13 cellular contexts compared by ENCODE assay signal in genomic region chr15:34154725-34155204, GRCh38. TPM values are rescaled to one million over a fixed set of nuclear protein-coding genes. Genes with fewer than 3 reads are reported as not detected.
DNase-seq lines count a peak whose midpoint lies in the region; ATAC-seq, FAIRE-seq and TF ChIP-seq lines count a peak whose summit lies in the region.
"Had no signal": no experiment of that assay in that cellular context is flagged by ENCODE, and none has a peak within 500 bp of the region (broad histone marks: within the 10 kb centered on the region; RNA-seq: fewer than 3 reads in every experiment).

No MANE protein-coding gene starts in this region.

- H3K4me3 ChIP-seq in HepG2 (replicated peaks in 1 of 3; ENCODE audit: insufficient read depth in 1 of 3, low read depth in 2 of 3, low read length in 3 of 3): no peak overlapping the region
- no peak overlapping the region for H3K4me3 ChIP-seq in right lobe of liver
- H3K4me3 ChIP-seq in H1 (ENCODE audit: extremely low read depth in 1 of 4, insufficient read depth in 2 of 4, low read depth in 3 of 4, low read length in 4 of 4): no peak overlapping the region
- no peak overlapping the region for H3K4me3 ChIP-seq in tibial nerve
- H3K4me3 ChIP-seq: sigmoid colon had no signal

- H3K79me1 ChIP-seq in H1 (ENCODE audit: low read depth, low read length): no peaks in the 10 kb centered on the region

- H3K36me3 Mint-ChIP-seq in stimulated activated naive CD8-positive, alpha-beta T cell treated with anti-CD3 and anti-CD28 coated beads, Interleukin-15, Interleukin-2, amounts not matched to agents 100 ng/mL and 50 ng/mL, for 24 hours (ENCODE audit: low read depth): peaks cover 81% of the 10 kb centered on the region

- intact Hi-C loops in HepG2 (cut with micrococcal nuclease; ENCODE audit: unreplicated experiment): no loop called here
- intact Hi-C loops in right lobe of liver (cut with DNase I): no loop called here

- peaks cover 1 to 43% of the 10 kb centered on the region in 2 experiments; a peak in 3 of 5 replicates for H3K36me3 ChIP-seq in HepG2 (replicated peaks in 1 of 2; ENCODE audit: control insufficient read depth in 1 of 2, insufficient read depth in 2 of 2, low read length in 2 of 2)
- H3K36me3 ChIP-seq in right lobe of liver: peaks cover 0 to 7% (median 2%) of the 10 kb centered on the region in 4 donors
- H3K36me3 ChIP-seq in H1 (ENCODE audit: control insufficient read depth in 2 of 4, insufficient read depth in 4 of 4, low read length in 3 of 4): peaks cover 0 to 42% (median 5%) of the 10 kb centered on the region in 4 experiments; a peak in 7 of 8 replicates
- H3K36me3 ChIP-seq in tibial nerve: peaks cover 0 to 87% (median 8%) of the 10 kb centered on the region in 3 donors

- H3K23me2 ChIP-seq in H1 (ENCODE audit: low read depth, low read length): no peaks in the 10 kb centered on the region; the same call in 1 of the 2 replicates

- H3K56ac ChIP-seq in H1 (replicated peaks; ENCODE audit: insufficient read length, low read depth, low read length): no peak overlapping the region

- H2BK5ac ChIP-seq in H1 (ENCODE audit: low read depth, low read length): no peak overlapping the region

- no peaks in the 10 kb centered on the region for H3K4me1 Mint-ChIP-seq in stimulated activated naive CD8-positive, alpha-beta T cell treated with anti-CD3 and anti-CD28 coated beads, Interleukin-15, Interleukin-2, amounts not matched to agents 100 ng/mL and 50 ng/mL, for 24 hours (ENCODE audit: low read depth)
- H3K4me1 Mint-ChIP-seq: CD4-positive, CD25-positive, alpha-beta regulatory T cell; T-helper 17 cell had no signal

- H3K27ac ChIP-seq in HepG2 (ENCODE audit: extremely low read length, insufficient read depth, low read length): no peak overlapping the region
- no peak overlapping the region for H3K27ac ChIP-seq in right lobe of liver
- H3K27ac ChIP-seq in H1 (ENCODE audit: low read depth, low read length): no peak overlapping the region
- H3K27ac ChIP-seq in tibial nerve: no peak overlapping the region
- H3K27ac ChIP-seq: sigmoid colon had no signal

- CTCF ChIA-PET in HepG2 (lab: Yijun Ruan, JAX; ENCODE audit: low intra/inter-chr PET ratio, low total read pairs) (no interaction called here), H1 (lab: Charles Lee; ENCODE audit: partially characterized antibody) (interaction anchor here (0.9 to 3.9 kb wide), 4 partner anchors 11 to 92 kb away, joined by 3 to 21 read pairs (median 4); no protein-coding TSS in a partner anchor)

- H3K27me3 ChIP-seq in HepG2 (ENCODE audit: control insufficient read depth in 1 of 2, insufficient read depth in 2 of 2, low read length in 2 of 2): no peaks in the 10 kb centered on the region
- no peaks in the 10 kb centered on the region for H3K27me3 ChIP-seq in right lobe of liver
- H3K27me3 ChIP-seq in H1 (replicated peaks in 1 of 4; ENCODE audit: control insufficient read depth in 3 of 4, extremely low read depth in 1 of 4, insufficient read depth in 3 of 4, low read length in 3 of 4): no peaks in the 10 kb centered on the region
- H3K27me3 ChIP-seq in tibial nerve: no peaks in the 10 kb centered on the region
- H3K27me3 ChIP-seq: sigmoid colon had no signal

- no peak overlapping the region for H3K18ac ChIP-seq in H1 (ENCODE audit: extremely low read depth, low read length)

- peaks cover 36% of the 10 kb centered on the region for H3K9me3 Mint-ChIP-seq in stimulated activated naive CD8-positive, alpha-beta T cell treated with anti-CD3 and anti-CD28 coated beads, Interleukin-15, Interleukin-2, amounts not matched to agents 100 ng/mL and 50 ng/mL, for 24 hours

- H4K5ac ChIP-seq in H1 (ENCODE audit: insufficient read length, low read depth, low read length): no peak overlapping the region

- H3K79me2 ChIP-seq in HepG2 (ENCODE audit: insufficient read depth, low read length) (no peaks in the 10 kb centered on the region), H1 (ENCODE audit: control insufficient read depth in 1 of 2, insufficient read depth in 2 of 2, low read length in 2 of 2) (no peaks in the 10 kb centered on the region)

- BruUV-seq in HepG2 (replicated peaks; lab: Mats Ljungman, UMichigan): no TSS peak

- no peaks in the 10 kb centered on the region for H4K20me1 ChIP-seq in HepG2 (ENCODE audit: insufficient read depth, low read length)
- no peaks in the 10 kb centered on the region for H4K20me1 ChIP-seq in H1 (replicated peaks in 1 of 2; ENCODE audit: control insufficient read depth in 1 of 2, insufficient read depth in 2 of 2, low read length in 2 of 2)

- TF ChIP-seq RAD21 in HepG2 (CRISPR knock-in tag; IDR thresholded peaks at IDR 0.05): no peak
- no peak for TF ChIP-seq RAD21 in H1 (IDR thresholded peaks at IDR 0.05 in 1 of 2, conservative IDR thresholded peaks at IDR 0.05 in 1 of 2; ENCODE audit: low read depth in 2 of 2, low read length in 2 of 2)

- no peak overlapping the region for H2BK120ac ChIP-seq in H1 (replicated peaks; ENCODE audit: low read depth, low read length)

- H3K4me1 ChIP-seq in HepG2 (ENCODE audit: insufficient read depth, low read length) (peaks cover 18% of the 10 kb centered on the region), right lobe of liver (no peaks in the 10 kb centered on the region), H1 (replicated peaks in 1 of 4; ENCODE audit: control insufficient read depth in 3 of 4, insufficient read depth in 4 of 4, low read length in 3 of 4) (peaks cover 0 to 3% (median 0%) of the 10 kb centered on the region in 4 experiments; a peak in 1 of 7 replicates), tibial nerve (no peaks in the 10 kb centered on the region)
- H3K4me1 ChIP-seq: sigmoid colon had no signal

- no peak overlapping the region for H3K23ac ChIP-seq in H1 (ENCODE audit: insufficient read length)

- H3K4me2 ChIP-seq in HepG2 (ENCODE audit: low read depth, low read length) (no peak overlapping the region), H1 (ENCODE audit: insufficient read depth in 1 of 2, low read depth in 2 of 2, low read length in 2 of 2) (no peak overlapping the region)

- H3K27me3 Mint-ChIP-seq in stimulated activated naive CD8-positive, alpha-beta T cell treated with anti-CD3 and anti-CD28 coated beads, Interleukin-15, Interleukin-2, amounts not matched to agents 100 ng/mL and 50 ng/mL, for 24 hours: no peaks in the 10 kb centered on the region
- H3K27me3 Mint-ChIP-seq: CD4-positive, CD25-positive, alpha-beta regulatory T cell; T-helper 17 cell had no signal

- no peak for TF ChIP-seq CTCF in HepG2 (CRISPR knock-in tag; IDR thresholded peaks at IDR 0.05)
- no peak for TF ChIP-seq CTCF in right lobe of liver (IDR thresholded peaks at IDR 0.05)
- no peak for TF ChIP-seq CTCF in H1 (IDR thresholded peaks at IDR 0.05; ENCODE audit: control extremely low read depth in 1 of 3, insufficient read depth in 1 of 3, low read depth in 1 of 3, low read length in 3 of 3)
- TF ChIP-seq CTCF in tibial nerve (IDR thresholded peaks at IDR 0.05): no peak

- H2AK5ac ChIP-seq in H1 (ENCODE audit: low read depth, low read length): no peak overlapping the region

- 97% methylated on average over 7 of the region's 7 CpGs for WGBS in HepG2 (ENCODE audit: low lambda C conversion rate)
- WGBS in right lobe of liver (ENCODE audit: insufficient coverage, low coverage, low lambda C conversion rate, missing lambda C conversion rate): 92% methylated on average over 6 of the region's 7 CpGs
- WGBS in H1 (ENCODE audit: extremely low coverage in 1 of 2, insufficient coverage in 1 of 2, insufficient read length in 1 of 2, insufficient replicate concordance in 2 of 2, low coverage in 1 of 2, low lambda C conversion rate in 2 of 2, missing lambda C conversion rate in 1 of 2), 2 experiments: 86% methylated on average over 7 of the region's 7 CpGs; no CpG with 5 or more reads in 1 of the 2 experiments
- WGBS in tibial nerve, 2 donors: 91% methylated on average over 7 of the region's 7 CpGs

- no peak overlapping the region for H3K4me3 Mint-ChIP-seq in stimulated activated naive CD8-positive, alpha-beta T cell treated with anti-CD3 and anti-CD28 coated beads, Interleukin-15, Interleukin-2, amounts not matched to agents 100 ng/mL and 50 ng/mL, for 24 hours
- H3K4me3 Mint-ChIP-seq: CD4-positive, CD25-positive, alpha-beta regulatory T cell; T-helper 17 cell had no signal

- H3K9me3 ChIP-seq in HepG2 (ENCODE audit: low read length) (peaks cover 16% of the 10 kb centered on the region; the same call in 1 of the 2 replicates), right lobe of liver (peaks cover 0 to 11% (median 0%) of the 10 kb centered on the region in 4 donors), H1 (ENCODE audit: insufficient read depth in 2 of 2, low read depth in 1 of 2, low read length in 1 of 2) (no peaks in the 10 kb centered on the region), tibial nerve (peaks cover 0 to 16% (median 2%) of the 10 kb centered on the region in 4 donors)

- no peak overlapping the region for H2BK15ac ChIP-seq in H1 (ENCODE audit: low read length)

- no peak overlapping the region for H4K8ac ChIP-seq in H1 (ENCODE audit: extremely low read depth, insufficient read depth, low read length)

- TF ChIP-seq POLR2A in HepG2 (IDR thresholded peaks at IDR 0.05; ENCODE audit: insufficient read depth in 1 of 2, low read depth in 2 of 2, low read length in 2 of 2): no peak
- TF ChIP-seq POLR2A in right lobe of liver (IDR thresholded peaks at IDR 0.05): no peak
- no peak for TF ChIP-seq POLR2A in H1 (IDR thresholded peaks at IDR 0.05; ENCODE audit: control extremely low read depth in 1 of 2, low read depth in 2 of 2, low read length in 2 of 2)
- TF ChIP-seq POLR2A in tibial nerve (IDR thresholded peaks at IDR 0.05): no peak

- no peak overlapping the region for H3K14ac ChIP-seq in H1 (ENCODE audit: insufficient read length)

- H2AFZ ChIP-seq in HepG2 (ENCODE audit: low read length) (no peak overlapping the region), H1 (ENCODE audit: low read length) (no peak overlapping the region)

- ATAC-seq in HepG2 (no peak), right lobe of liver (no peak), HG03342 (IDR thresholded peaks at IDR 0.05; ENCODE audit: unreplicated experiment) (no peak), GM19397 (IDR thresholded peaks at IDR 0.05; ENCODE audit: unreplicated experiment) (no peak)
- ATAC-seq: T-helper 17 cell had no signal

- no peak overlapping the region for H3K9ac ChIP-seq in HepG2 (ENCODE audit: insufficient read depth, low read depth, low read length)
- H3K9ac ChIP-seq in H1 (replicated peaks in 1 of 4; ENCODE audit: extremely low read depth in 1 of 4, low read depth in 3 of 4, low read length in 3 of 4): no peak overlapping the region

- H3K4ac ChIP-seq in H1 (replicated peaks; ENCODE audit: insufficient read length, low read depth, low read length): no peak overlapping the region

- DNase-seq in HepG2 (ENCODE audit: low spot score): no peak
- no peak for DNase-seq in right lobe of liver
- DNase-seq in OCI-M1 (lab: John Stamatoyannopoulos, UW): peak; percentile 45
- no peak for DNase-seq in H1 (ENCODE audit: low read depth in 1 of 2, low spot score in 2 of 2)
- DNase-seq in tibial nerve (ENCODE audit: low spot score in 2 of 2): no peak
- DNase-seq: H7, NCI-H2107, sigmoid colon, T-helper 17 cell had no signal

- H4K91ac ChIP-seq in H1 (replicated peaks; ENCODE audit: insufficient read length, low read length): no peak overlapping the region

- no peak overlapping the region for H2BK12ac ChIP-seq in H1 (ENCODE audit: low read depth, low read length)

- H3K27ac Mint-ChIP-seq in stimulated activated naive CD8-positive, alpha-beta T cell treated with anti-CD3 and anti-CD28 coated beads, Interleukin-15, Interleukin-2, amounts not matched to agents 100 ng/mL and 50 ng/mL, for 24 hours: peak overlapping the region; percentile 56
- H3K27ac Mint-ChIP-seq: CD4-positive, CD25-positive, alpha-beta regulatory T cell; T-helper 17 cell had no signal

- TF ChIP-seq EP300 in HepG2 (IDR thresholded peaks at IDR 0.05; ENCODE audit: low read depth in 2 of 2, low read length in 2 of 2) (no peak; a peak in 1 of 4 replicates), HepG2 (CRISPR knock-in tag; IDR thresholded peaks at IDR 0.05; ENCODE audit: borderline replicate concordance) (no peak), H1 (IDR thresholded peaks at IDR 0.05; ENCODE audit: borderline replicate concordance in 1 of 2, low read depth in 2 of 2, low read length in 2 of 2) (no peak), tibial nerve (IDR thresholded peaks at IDR 0.05) (no peak)

- in situ Hi-C loops in HepG2 (cut with HindIII; ENCODE audit: extremely low pct_ligation_motif_present, low pct_unique_long_range_greater_than_20kb): no loop called here

- POLR2A ChIA-PET in HepG2 (lab: Yijun Ruan, JAX): no interaction called here
- POLR2A ChIA-PET in H1 (lab: Charles Lee; ENCODE audit: partially characterized antibody): interaction anchor here (1.2 to 1.5 kb wide), 2 partner anchors 11 to 15 kb away, joined by 3 to 4 read pairs; no protein-coding TSS in a partner anchor

- H2BK20ac ChIP-seq in H1 (ENCODE audit: low read length): no peak overlapping the region

- FAIRE-seq in HepG2 (lab: Jason Lieb, UNC) (no peak), H1 (lab: Jason Lieb, UNC) (no peak)

RNA-seq across cellular contexts. Expression of gene PGBD4, which starts 52.9 kb away (rescaled TPM):
- total RNA-seq in HepG2 (2016; rRNA removed; fragmentation: Illumina TruSeq; extraction: Trizol) (1.3 and 1.4 TPM in 2 replicates), right lobe of liver (under 1 TPM; 0.56 to 0.98 (median 0.83) TPM), tibial nerve (1 to 10 TPM in 3 of 4 donors, under 1 TPM in 1; 0.90 to 2.9 (median 1.9) TPM)
- total RNA-seq in HepG2 (2016; cell fraction: cytosol; rRNA removed; fragmentation: Illumina TruSeq; extraction: Trizol; ENCODE audit: low read depth): 0.20 and 0.26 TPM in 2 replicates
- total RNA-seq in HepG2 (2016; cell fraction: insoluble cytoplasmic fraction; rRNA removed; fragmentation: Illumina TruSeq; extraction: Trizol): 1.4 and 1.5 TPM in 2 replicates
- total RNA-seq in HepG2 (2016; cell fraction: membrane; rRNA removed; fragmentation: Illumina TruSeq; extraction: Trizol): 0.62 and 0.71 TPM in 2 replicates
- total RNA-seq in HepG2 (2016; cell fraction: nucleus; rRNA removed; fragmentation: Illumina TruSeq; extraction: Trizol): 2.6 and 2.7 TPM in 2 replicates
- polyA plus RNA-seq in HepG2 (2011; rRNA removed) (1.7 TPM in 2 replicates), H1 (2011; rRNA removed) (0.44 and 0.68 TPM in 2 replicates)
- polyA plus RNA-seq in HepG2 (2011; cell fraction: cytosol; rRNA removed): 0.56 and 0.78 TPM in 2 replicates
- 1.2 and 2.2 TPM in 2 replicates for polyA plus RNA-seq in HepG2 (2011; cell fraction: nucleus; rRNA removed)
- polyA plus RNA-seq in HepG2 (2012): 0.85 and 1.2 TPM in 2 replicates
- polyA plus RNA-seq in HepG2 (2016; cell fraction: cytosol; fragmentation: Illumina TruSeq; extraction: Trizol; ENCODE audit: low read depth): 0.07 and 0.09 TPM in 2 replicates
- 0.69 and 0.86 TPM in 2 replicates for polyA plus RNA-seq in HepG2 (2016; cell fraction: insoluble cytoplasmic fraction; fragmentation: Illumina TruSeq; extraction: Trizol; ENCODE audit: low read depth)
- 0.29 and 0.44 TPM in 2 replicates for polyA plus RNA-seq in HepG2 (2016; cell fraction: membrane; fragmentation: Illumina TruSeq; extraction: Trizol; ENCODE audit: low read depth)
- polyA plus RNA-seq in HepG2 (2016; cell fraction: nucleus; fragmentation: Illumina TruSeq; extraction: Trizol; ENCODE audit: insufficient read depth, low read depth): 3.0 and 3.8 TPM in 2 replicates
- polyA minus RNA-seq in HepG2 (2011; rRNA and poly(A)+ RNA removed; ENCODE audit: low replicate concordance): 0.82 and 2.4 TPM in 2 replicates
- polyA minus RNA-seq in HepG2 (2011; cell fraction: cytosol; rRNA and poly(A)+ RNA removed): 0.49 and 0.62 TPM in 2 replicates
- polyA minus RNA-seq in HepG2 (2011; cell fraction: nucleus; rRNA and poly(A)+ RNA removed): 3.9 and 5.2 TPM in 2 replicates
- total RNA-seq in H1 (2021; fragmentation: NEBNext Ultra II Directional; extraction: Animal tissue kit (Norgen Biotek cat#: 25700)): 0.76 and 0.99 TPM in 2 replicates
- polyA plus RNA-seq in H1 (2011; cell fraction: cytosol; rRNA removed): 0.81 TPM
- polyA plus RNA-seq in H1 (2011; cell fraction: nucleus; rRNA removed): 0.53 TPM
- 0.73 to 1.3 TPM (median 0.84 TPM) in 4 replicates for polyA plus RNA-seq in H1 (2012, experiment 1 of 2)
- polyA plus RNA-seq in H1 (2012, experiment 2 of 2): 0.08 TPM
- 1.0 TPM for polyA plus RNA-seq in H1 (2013, experiment 1 of 2)
- 0.92 TPM for polyA plus RNA-seq in H1 (2013, experiment 2 of 2)
- polyA minus RNA-seq in H1 (2011; rRNA and poly(A)+ RNA removed): 1.2 and 2.1 TPM in 2 replicates
- 1.0 TPM for polyA minus RNA-seq in H1 (2011; cell fraction: cytosol; rRNA and poly(A)+ RNA removed)
- polyA minus RNA-seq in H1 (2011; cell fraction: nucleus; rRNA and poly(A)+ RNA removed): 1.7 TPM

RNA-seq across cellular contexts. Expression of gene EMC7, which starts 53.1 kb away (rescaled TPM):
- total RNA-seq in HepG2 (2016; rRNA removed; fragmentation: Illumina TruSeq; extraction: Trizol) (29.3 and 46.8 TPM in 2 replicates), right lobe of liver (10 to 100 TPM; 30.4 to 49.4 (median 41.6) TPM), tibial nerve (10 to 100 TPM; 29.9 to 41.4 (median 34.4) TPM)
- 8.5 and 12.1 TPM in 2 replicates for total RNA-seq in HepG2 (2016; cell fraction: cytosol; rRNA removed; fragmentation: Illumina TruSeq; extraction: Trizol; ENCODE audit: low read depth)
- 28.3 and 50.5 TPM in 2 replicates for total RNA-seq in HepG2 (2016; cell fraction: insoluble cytoplasmic fraction; rRNA removed; fragmentation: Illumina TruSeq; extraction: Trizol)
- 14.4 and 17.9 TPM in 2 replicates for total RNA-seq in HepG2 (2016; cell fraction: membrane; rRNA removed; fragmentation: Illumina TruSeq; extraction: Trizol)
- 44.7 and 53.5 TPM in 2 replicates for total RNA-seq in HepG2 (2016; cell fraction: nucleus; rRNA removed; fragmentation: Illumina TruSeq; extraction: Trizol)
- polyA plus RNA-seq in HepG2 (2011; rRNA removed) (97.7 and 113 TPM in 2 replicates), H1 (2011; rRNA removed) (15.5 and 29.0 TPM in 2 replicates)
- polyA plus RNA-seq in HepG2 (2011; cell fraction: cytosol; rRNA removed): 45.6 and 79.3 TPM in 2 replicates
- polyA plus RNA-seq in HepG2 (2011; cell fraction: nucleus; rRNA removed): 21.2 and 28.7 TPM in 2 replicates
- 95.9 and 114 TPM in 2 replicates for polyA plus RNA-seq in HepG2 (2012)
- polyA plus RNA-seq in HepG2 (2016; cell fraction: cytosol; fragmentation: Illumina TruSeq; extraction: Trizol; ENCODE audit: low read depth): 18.6 and 20.7 TPM in 2 replicates
- polyA plus RNA-seq in HepG2 (2016; cell fraction: insoluble cytoplasmic fraction; fragmentation: Illumina TruSeq; extraction: Trizol; ENCODE audit: low read depth): 53.3 and 55.1 TPM in 2 replicates
- polyA plus RNA-seq in HepG2 (2016; cell fraction: membrane; fragmentation: Illumina TruSeq; extraction: Trizol; ENCODE audit: low read depth): 20.8 and 21.4 TPM in 2 replicates
- 131 and 150 TPM in 2 replicates for polyA plus RNA-seq in HepG2 (2016; cell fraction: nucleus; fragmentation: Illumina TruSeq; extraction: Trizol; ENCODE audit: insufficient read depth, low read depth)
- polyA minus RNA-seq in HepG2 (2011; rRNA and poly(A)+ RNA removed; ENCODE audit: low replicate concordance): 11.7 and 31.8 TPM in 2 replicates
- 14.9 and 16.0 TPM in 2 replicates for polyA minus RNA-seq in HepG2 (2011; cell fraction: cytosol; rRNA and poly(A)+ RNA removed)
- polyA minus RNA-seq in HepG2 (2011; cell fraction: nucleus; rRNA and poly(A)+ RNA removed): 11.6 and 16.4 TPM in 2 replicates
- 39.0 TPM in 2 replicates for total RNA-seq in H1 (2021; fragmentation: NEBNext Ultra II Directional; extraction: Animal tissue kit (Norgen Biotek cat#: 25700))
- polyA plus RNA-seq in H1 (2011; cell fraction: cytosol; rRNA removed): 28.9 TPM
- polyA plus RNA-seq in H1 (2011; cell fraction: nucleus; rRNA removed): 12.7 TPM
- 38.1 to 44.4 TPM (median 40.7 TPM) in 4 replicates for polyA plus RNA-seq in H1 (2012, experiment 1 of 2)
- polyA plus RNA-seq in H1 (2012, experiment 2 of 2): 19.3 TPM
- polyA plus RNA-seq in H1 (2013, experiment 1 of 2): 59.6 TPM
- 71.9 TPM for polyA plus RNA-seq in H1 (2013, experiment 2 of 2)
- 10.9 and 13.2 TPM in 2 replicates for polyA minus RNA-seq in H1 (2011; rRNA and poly(A)+ RNA removed)
- 5.7 TPM for polyA minus RNA-seq in H1 (2011; cell fraction: cytosol; rRNA and poly(A)+ RNA removed)
- 10.4 TPM for polyA minus RNA-seq in H1 (2011; cell fraction: nucleus; rRNA and poly(A)+ RNA removed)

RNA-seq across cellular contexts. Expression of gene KATNBL1, which starts 55.1 kb away (rescaled TPM):
- total RNA-seq in HepG2 (2016; rRNA removed; fragmentation: Illumina TruSeq; extraction: Trizol): 42.8 and 43.9 TPM in 2 replicates
- total RNA-seq in HepG2 (2016; cell fraction: cytosol; rRNA removed; fragmentation: Illumina TruSeq; extraction: Trizol; ENCODE audit: low read depth): 38.9 and 47.3 TPM in 2 replicates
- total RNA-seq in HepG2 (2016; cell fraction: insoluble cytoplasmic fraction; rRNA removed; fragmentation: Illumina TruSeq; extraction: Trizol): 42.2 and 45.4 TPM in 2 replicates
- 79.6 and 87.7 TPM in 2 replicates for total RNA-seq in HepG2 (2016; cell fraction: membrane; rRNA removed; fragmentation: Illumina TruSeq; extraction: Trizol)
- 38.8 and 49.8 TPM in 2 replicates for total RNA-seq in HepG2 (2016; cell fraction: nucleus; rRNA removed; fragmentation: Illumina TruSeq; extraction: Trizol)
- polyA plus RNA-seq in HepG2 (2011; rRNA removed): 19.3 and 23.4 TPM in 2 replicates
- 6.5 and 10.0 TPM in 2 replicates for polyA plus RNA-seq in HepG2 (2011; cell fraction: cytosol; rRNA removed)
- polyA plus RNA-seq in HepG2 (2011; cell fraction: nucleus; rRNA removed): 13.7 and 23.3 TPM in 2 replicates
- polyA plus RNA-seq in HepG2 (2012): 16.3 and 18.5 TPM in 2 replicates
- 32.8 and 38.4 TPM in 2 replicates for polyA plus RNA-seq in HepG2 (2016; cell fraction: cytosol; fragmentation: Illumina TruSeq; extraction: Trizol; ENCODE audit: low read depth)
- 29.4 and 29.9 TPM in 2 replicates for polyA plus RNA-seq in HepG2 (2016; cell fraction: insoluble cytoplasmic fraction; fragmentation: Illumina TruSeq; extraction: Trizol; ENCODE audit: low read depth)
- polyA plus RNA-seq in HepG2 (2016; cell fraction: membrane; fragmentation: Illumina TruSeq; extraction: Trizol; ENCODE audit: low read depth): 43.9 and 45.7 TPM in 2 replicates
- 42.7 and 44.3 TPM in 2 replicates for polyA plus RNA-seq in HepG2 (2016; cell fraction: nucleus; fragmentation: Illumina TruSeq; extraction: Trizol; ENCODE audit: insufficient read depth, low read depth)
- 4.3 and 4.8 TPM in 2 replicates for polyA minus RNA-seq in HepG2 (2011; rRNA and poly(A)+ RNA removed; ENCODE audit: low replicate concordance)
- polyA minus RNA-seq in HepG2 (2011; cell fraction: cytosol; rRNA and poly(A)+ RNA removed): 7.1 and 10.1 TPM in 2 replicates
- 57.7 and 69.5 TPM in 2 replicates for polyA minus RNA-seq in HepG2 (2011; cell fraction: nucleus; rRNA and poly(A)+ RNA removed)
- 10 to 100 TPM; 12.4 to 22.4 (median 17.6) TPM for total RNA-seq in right lobe of liver
- total RNA-seq in H1 (2021; fragmentation: NEBNext Ultra II Directional; extraction: Animal tissue kit (Norgen Biotek cat#: 25700)): 50.3 and 51.4 TPM in 2 replicates
- polyA plus RNA-seq in H1 (2011; rRNA removed): 9.4 and 14.2 TPM in 2 replicates
- 24.6 TPM for polyA plus RNA-seq in H1 (2011; cell fraction: cytosol; rRNA removed)
- polyA plus RNA-seq in H1 (2011; cell fraction: nucleus; rRNA removed): 15.2 TPM
- polyA plus RNA-seq in H1 (2012, experiment 1 of 2): 18.3 to 41.0 TPM (median 25.8 TPM) in 4 replicates
- 12.6 TPM for polyA plus RNA-seq in H1 (2012, experiment 2 of 2)
- 26.6 TPM for polyA plus RNA-seq in H1 (2013, experiment 1 of 2)
- polyA plus RNA-seq in H1 (2013, experiment 2 of 2): 23.6 TPM
- 11.6 and 19.1 TPM in 2 replicates for polyA minus RNA-seq in H1 (2011; rRNA and poly(A)+ RNA removed)
- polyA minus RNA-seq in H1 (2011; cell fraction: cytosol; rRNA and poly(A)+ RNA removed): 22.7 TPM
- polyA minus RNA-seq in H1 (2011; cell fraction: nucleus; rRNA and poly(A)+ RNA removed): 54.7 TPM
- 100 to 1,000 TPM in 1 of 4 donors, 10 to 100 TPM in 3; 81.4 to 104 (median 87.8) TPM for total RNA-seq in tibial nerve

Comparison
In these comparisons a context has a peak if more than half of its experiments do, and no peak if none do; other contexts are left out.
1. Of the 41 proteins assayed by ChIP-seq in both HepG2 and H1: peak only in HepG2: none; only in H1: JUND and MAFK; in both: none; in neither: 39.